Comparison of ENCODE assay signal across 25 cellular contexts in the genomic region with DNA sequence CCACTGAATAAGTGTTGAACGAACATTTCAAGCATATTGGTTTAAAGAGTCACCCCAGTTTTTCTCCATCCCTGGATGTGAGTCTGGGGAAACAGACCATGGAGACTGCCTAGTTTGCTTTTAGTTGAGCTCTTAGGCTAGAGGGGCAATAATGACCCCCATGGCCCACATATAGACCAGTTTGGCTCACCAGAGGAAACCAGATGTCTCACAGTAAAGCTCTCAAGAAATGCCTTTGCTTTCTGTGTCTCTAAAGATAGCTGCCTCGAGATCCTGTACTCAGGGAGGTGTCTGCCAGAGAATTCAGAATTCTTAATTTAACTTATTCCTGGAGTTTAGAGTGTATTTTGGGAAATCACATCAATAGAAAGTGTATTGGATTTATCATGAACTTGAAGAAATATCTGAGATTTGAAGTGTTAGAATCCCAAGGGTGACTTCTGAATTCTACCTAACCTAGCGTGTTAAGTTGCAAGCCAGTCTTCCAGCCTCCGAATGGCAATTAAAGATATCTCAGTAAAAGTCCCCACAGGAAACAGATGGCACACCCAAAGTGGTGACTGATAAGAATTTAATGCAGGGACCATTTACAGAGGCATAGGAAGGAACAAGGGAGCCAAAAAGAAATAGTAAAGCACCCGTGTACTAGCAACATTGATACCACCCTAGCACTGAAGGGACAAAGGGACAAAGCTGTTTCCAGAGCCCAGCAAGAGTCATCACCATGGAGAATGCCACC. TPM values are rescaled to one million over a fixed set of nuclear protein-coding genes. Genes with fewer than 3 reads are reported as not detected.
"Had no signal": no experiment of that assay in that cellular context is flagged by ENCODE, and none has a peak within 500 bp of the region (broad histone marks: within the 10 kb centered on the region; RNA-seq: fewer than 3 reads in every experiment).

No MANE protein-coding gene starts in this region.

- DNase-seq: activated CD4-positive, alpha-beta T cell treated with anti-CD3 and anti-CD28 coated beads for 36 hours; activated CD4-positive, alpha-beta T cell treated with anti-CD3 and anti-CD28 coated beads, Interleukin-2, amount 50 U/mL, for 48 hours; activated naive CD4-positive, alpha-beta T cell; activated naive CD8-positive, alpha-beta T cell treated with anti-CD3 and anti-CD28 coated beads, Interleukin-2, amount 10 ng/mL, durations not matched to agents 7 days and 5 days; amygdala; dermis blood vessel endothelial cell; effector memory CD4-positive, alpha-beta T cell; foreskin fibroblast; hippocampal formation; islet precursor cell; mammary epithelial cell; natural killer cell; ovary; psoas muscle; right cardiac atrium; stimulated activated CD4-positive, alpha-beta T cell treated with anti-CD3 and anti-CD28 coated beads, Interleukin-15, amount 100 ng/mL, for 24 hours; stimulated activated CD4-positive, alpha-beta T cell treated with anti-CD3 and anti-CD28 coated beads, Interleukin-4, amount 100 ng/mL, for 1 hour; stimulated activated naive CD8-positive, alpha-beta T cell treated with anti-CD3 and anti-CD28 coated beads, Interleukin-15, amount 100 ng/mL, for 72 hours; T1000; upper lobe of left lung had no signal

- H3K27me3 ChIP-seq: ovary, upper lobe of left lung had no signal

- H3K36me3 ChIP-seq: ovary, upper lobe of left lung had no signal

- H3K4me3 ChIP-seq: ovary, psoas muscle, skin epidermis, upper lobe of left lung had no signal

- H3K4me1 ChIP-seq: upper lobe of left lung had no signal

- H3K27ac ChIP-seq: ovary, psoas muscle, skin epidermis, upper lobe of left lung had no signal

- H3K9me3 ChIP-seq: ovary, psoas muscle, upper lobe of left lung had no signal

RNA-seq across cellular contexts. Expression of gene STYXL2, which starts 37.1 kb away (rescaled TPM):
- total RNA-seq: activated CD4-positive, alpha-beta T cell treated with anti-CD3 and anti-CD28 coated beads for 36 hours; activated naive CD8-positive, alpha-beta T cell treated with anti-CD3 and anti-CD28 coated beads, Interleukin-2, amount 10 ng/mL, durations not matched to agents 7 days and 5 days; activated T-helper 17 cell treated with anti-CD3 and anti-CD28 coated beads, Interleukin-2, amount 50 U/mL, for 72 hours; dermis blood vessel endothelial cell; left lobe of liver; mammary epithelial cell; natural killer cell; T-helper 1 cell treated with Interleukin-12 subunit alpha and Interleukin-12 subunit beta and Interleukin-4 antibody, amounts not matched to agents 30 ng/mL and 1 ng/mL, for 36 hours had no signal

RNA-seq across cellular contexts. Expression of gene GPA33, which starts 40.8 kb away (rescaled TPM):
- total RNA-seq: dermis blood vessel endothelial cell, mammary epithelial cell, temporal lobe had no signal
